2 cellular contexts compared by ENCODE assay signal in genomic region chr9:137312852-137313325, GRCh38.
TF ChIP-seq lines count a peak whose summit lies in the region.

No MANE protein-coding gene starts in this region.

TF ChIP-seq in SK-N-SH, 30 proteins besides CTCF, POLR2A, EP300 and RAD21:
- TF ChIP-seq, protein P1, sequence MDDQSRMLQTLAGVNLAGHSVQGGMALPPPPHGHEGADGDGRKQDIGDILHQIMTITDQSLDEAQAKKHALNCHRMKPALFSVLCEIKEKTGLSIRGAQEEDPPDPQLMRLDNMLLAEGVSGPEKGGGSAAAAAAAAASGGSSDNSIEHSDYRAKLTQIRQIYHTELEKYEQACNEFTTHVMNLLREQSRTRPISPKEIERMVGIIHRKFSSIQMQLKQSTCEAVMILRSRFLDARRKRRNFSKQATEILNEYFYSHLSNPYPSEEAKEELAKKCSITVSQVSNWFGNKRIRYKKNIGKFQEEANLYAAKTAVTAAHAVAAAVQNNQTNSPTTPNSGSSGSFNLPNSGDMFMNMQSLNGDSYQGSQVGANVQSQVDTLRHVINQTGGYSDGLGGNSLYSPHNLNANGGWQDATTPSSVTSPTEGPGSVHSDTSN (IDR thresholded peaks at IDR 0.05): no peak
- TF ChIP-seq FOXM1 (IDR thresholded peaks at IDR 0.05; ENCODE audit: low read depth) (no peak), USF2 (IDR thresholded peaks at IDR 0.05; ENCODE audit: borderline replicate concordance, low read depth, low read length) (no peak), SMC3 (IDR thresholded peaks at IDR 0.05; ENCODE audit: low read depth, low read length) (no peak), SIN3A (IDR thresholded peaks at IDR 0.05; ENCODE audit: borderline replicate concordance, low read depth, low read length) (no peak), ELF1 (IDR thresholded peaks at IDR 0.05) (no peak), RFX5 (IDR thresholded peaks at IDR 0.05; ENCODE audit: low read length) (no peak), NFIC (IDR thresholded peaks at IDR 0.05; ENCODE audit: borderline replicate concordance) (no peak), CHD2 (IDR thresholded peaks at IDR 0.05; ENCODE audit: low read length, partially characterized antibody) (no peak), GATA2 (CRISPR knock-in tag; IDR thresholded peaks at IDR 0.05) (no peak), FOXJ3 (CRISPR knock-in tag; IDR thresholded peaks at IDR 0.05) (no peak), MXI1 (IDR thresholded peaks at IDR 0.05; ENCODE audit: low read depth, low read length) (no peak), JUND (IDR thresholded peaks at IDR 0.05) (no peak), RXRA (IDR thresholded peaks at IDR 0.05; ENCODE audit: borderline replicate concordance, low read depth) (no peak)
- TF ChIP-seq, protein P2, sequence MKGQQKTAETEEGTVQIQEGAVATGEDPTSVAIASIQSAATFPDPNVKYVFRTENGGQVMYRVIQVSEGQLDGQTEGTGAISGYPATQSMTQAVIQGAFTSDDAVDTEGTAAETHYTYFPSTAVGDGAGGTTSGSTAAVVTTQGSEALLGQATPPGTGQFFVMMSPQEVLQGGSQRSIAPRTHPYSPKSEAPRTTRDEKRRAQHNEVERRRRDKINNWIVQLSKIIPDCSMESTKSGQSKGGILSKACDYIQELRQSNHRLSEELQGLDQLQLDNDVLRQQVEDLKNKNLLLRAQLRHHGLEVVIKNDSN (IDR thresholded peaks at IDR 0.05; ENCODE audit: borderline replicate concordance, low read depth): no peak
- TF ChIP-seq, protein P3, sequence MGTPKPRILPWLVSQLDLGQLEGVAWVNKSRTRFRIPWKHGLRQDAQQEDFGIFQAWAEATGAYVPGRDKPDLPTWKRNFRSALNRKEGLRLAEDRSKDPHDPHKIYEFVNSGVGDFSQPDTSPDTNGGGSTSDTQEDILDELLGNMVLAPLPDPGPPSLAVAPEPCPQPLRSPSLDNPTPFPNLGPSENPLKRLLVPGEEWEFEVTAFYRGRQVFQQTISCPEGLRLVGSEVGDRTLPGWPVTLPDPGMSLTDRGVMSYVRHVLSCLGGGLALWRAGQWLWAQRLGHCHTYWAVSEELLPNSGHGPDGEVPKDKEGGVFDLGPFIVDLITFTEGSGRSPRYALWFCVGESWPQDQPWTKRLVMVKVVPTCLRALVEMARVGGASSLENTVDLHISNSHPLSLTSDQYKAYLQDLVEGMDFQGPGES (IDR thresholded peaks at IDR 0.05; ENCODE audit: low read depth, low read length): no peak
TF ChIP-seq in SK-N-SH: peak in this region for 0.

TF ChIP-seq in SK-N-SH treated with all-trans-retinoic acid at 6 μM for 48 hours, 23 proteins besides CTCF, POLR2A, EP300 and RAD21:
- TF ChIP-seq ZFP30 (CRISPR knock-in tag; IDR thresholded peaks at IDR 0.05): no peak
- TF ChIP-seq ZFP3 (CRISPR knock-in tag; IDR thresholded peaks at IDR 0.05): no peak
- TF ChIP-seq, protein P4, sequence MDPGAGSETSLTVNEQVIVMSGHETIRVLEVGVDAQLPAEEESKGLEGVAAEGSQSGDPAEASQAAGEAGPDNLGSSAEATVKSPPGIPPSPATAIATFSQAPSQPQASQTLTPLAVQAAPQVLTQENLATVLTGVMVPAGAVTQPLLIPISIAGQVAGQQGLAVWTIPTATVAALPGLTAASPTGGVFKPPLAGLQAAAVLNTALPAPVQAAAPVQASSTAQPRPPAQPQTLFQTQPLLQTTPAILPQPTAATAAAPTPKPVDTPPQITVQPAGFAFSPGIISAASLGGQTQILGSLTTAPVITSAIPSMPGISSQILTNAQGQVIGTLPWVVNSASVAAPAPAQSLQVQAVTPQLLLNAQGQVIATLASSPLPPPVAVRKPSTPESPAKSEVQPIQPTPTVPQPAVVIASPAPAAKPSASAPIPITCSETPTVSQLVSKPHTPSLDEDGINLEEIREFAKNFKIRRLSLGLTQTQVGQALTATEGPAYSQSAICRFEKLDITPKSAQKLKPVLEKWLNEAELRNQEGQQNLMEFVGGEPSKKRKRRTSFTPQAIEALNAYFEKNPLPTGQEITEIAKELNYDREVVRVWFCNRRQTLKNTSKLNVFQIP (CRISPR knock-in tag; IDR thresholded peaks at IDR 0.05; ENCODE audit: borderline replicate concordance, low read depth): no peak
- no peak for TF ChIP-seq ZNF565 (CRISPR knock-in tag; conservative IDR thresholded peaks at IDR 0.05; ENCODE audit: low read depth)
- TF ChIP-seq PATZ1 (CRISPR knock-in tag; IDR thresholded peaks at IDR 0.05; ENCODE audit: borderline replicate concordance): no peak
- TF ChIP-seq, protein P5, sequence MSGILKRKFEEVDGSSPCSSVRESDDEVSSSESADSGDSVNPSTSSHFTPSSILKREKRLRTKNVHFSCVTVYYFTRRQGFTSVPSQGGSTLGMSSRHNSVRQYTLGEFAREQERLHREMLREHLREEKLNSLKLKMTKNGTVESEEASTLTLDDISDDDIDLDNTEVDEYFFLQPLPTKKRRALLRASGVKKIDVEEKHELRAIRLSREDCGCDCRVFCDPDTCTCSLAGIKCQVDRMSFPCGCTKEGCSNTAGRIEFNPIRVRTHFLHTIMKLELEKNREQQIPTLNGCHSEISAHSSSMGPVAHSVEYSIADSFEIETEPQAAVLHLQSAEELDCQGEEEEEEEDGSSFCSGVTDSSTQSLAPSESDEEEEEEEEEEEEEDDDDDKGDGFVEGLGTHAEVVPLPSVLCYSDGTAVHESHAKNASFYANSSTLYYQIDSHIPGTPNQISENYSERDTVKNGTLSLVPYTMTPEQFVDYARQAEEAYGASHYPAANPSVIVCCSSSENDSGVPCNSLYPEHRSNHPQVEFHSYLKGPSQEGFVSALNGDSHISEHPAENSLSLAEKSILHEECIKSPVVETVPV (CRISPR knock-in tag; IDR thresholded peaks at IDR 0.05): no peak
- TF ChIP-seq CSDC2 (CRISPR knock-in tag; IDR thresholded peaks at IDR 0.05): no peak
- TF ChIP-seq SNAI2 (CRISPR knock-in tag; IDR thresholded peaks at IDR 0.05): no peak
- no peak for TF ChIP-seq BACH2 (CRISPR knock-in tag; IDR thresholded peaks at IDR 0.05; ENCODE audit: borderline replicate concordance)
- TF ChIP-seq TSHZ2 (CRISPR knock-in tag; IDR thresholded peaks at IDR 0.05): no peak
- TF ChIP-seq, protein P6, sequence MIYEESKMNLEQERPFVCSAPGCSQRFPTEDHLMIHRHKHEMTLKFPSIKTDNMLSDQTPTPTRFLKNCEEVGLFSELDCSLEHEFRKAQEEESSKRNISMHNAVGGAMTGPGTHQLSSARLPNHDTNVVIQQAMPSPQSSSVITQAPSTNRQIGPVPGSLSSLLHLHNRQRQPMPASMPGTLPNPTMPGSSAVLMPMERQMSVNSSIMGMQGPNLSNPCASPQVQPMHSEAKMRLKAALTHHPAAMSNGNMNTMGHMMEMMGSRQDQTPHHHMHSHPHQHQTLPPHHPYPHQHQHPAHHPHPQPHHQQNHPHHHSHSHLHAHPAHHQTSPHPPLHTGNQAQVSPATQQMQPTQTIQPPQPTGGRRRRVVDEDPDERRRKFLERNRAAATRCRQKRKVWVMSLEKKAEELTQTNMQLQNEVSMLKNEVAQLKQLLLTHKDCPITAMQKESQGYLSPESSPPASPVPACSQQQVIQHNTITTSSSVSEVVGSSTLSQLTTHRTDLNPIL (CRISPR knock-in tag; IDR thresholded peaks at IDR 0.05; ENCODE audit: low read depth): no peak
- no peak for TF ChIP-seq ISL1 (CRISPR knock-in tag; IDR thresholded peaks at IDR 0.05)
- TF ChIP-seq RARB (CRISPR knock-in tag; IDR thresholded peaks at IDR 0.05): no peak
- TF ChIP-seq GLIS3 (CRISPR knock-in tag; IDR thresholded peaks at IDR 0.05): no peak
